Comparison of ENCODE assay signal across 20 cellular contexts in genomic region chr10:104104926-104105325, GRCh38. TPM values are rescaled to one million over a fixed set of nuclear protein-coding genes. Genes with fewer than 3 reads are reported as not detected.
DNase-seq lines count a peak whose midpoint lies in the region; ATAC-seq, FAIRE-seq and TF ChIP-seq lines count a peak whose summit lies in the region.
"Had no signal": no experiment of that assay in that cellular context is flagged by ENCODE, and none has a peak within 500 bp of the region (broad histone marks: within the 10 kb centered on the region; RNA-seq: fewer than 3 reads in every experiment).

No MANE protein-coding gene starts in this region.

- TF ChIP-seq POLR2A in GM12891 (IDR thresholded peaks at IDR 0.05; ENCODE audit: low read depth, low read length): no peak

- FAIRE-seq in GM12891 (lab: Jason Lieb, UNC) (peak; percentile 5), RCC 7860 (lab: Jason Lieb, UNC) (peak; percentile 77)
- FAIRE-seq: H1, HepG2 had no signal

- DNase-seq in DMS53 treated with DMSO at 0.1 percent for 48 hours (lab: John Stamatoyannopoulos, UW; ENCODE audit: unreplicated experiment) (peak; percentile 33), GM12891 (ENCODE audit: insufficient read length, low spot score) (no peak), RCC 7860 (ENCODE audit: low spot score) (peak; percentile 65), NCI-H2196 treated with DMSO at 0.1 percent for 48 hours (lab: John Stamatoyannopoulos, UW; ENCODE audit: unreplicated experiment) (no peak), ecto neural progenitor cell (ENCODE audit: low spot score) (no peak), UCSD-AML1 (lab: John Stamatoyannopoulos, UW; ENCODE audit: unreplicated experiment) (no peak)
- DNase-seq: activated T-cell treated with anti-CD3 and anti-CD28 coated beads, Interleukin-2, amount 50 U/mL, for 24 hours; caudate nucleus; CD4-positive, CD25-positive, alpha-beta regulatory T cell; dermis blood vessel endothelial cell; head of caudate nucleus; NCI-H1105 treated with DMSO at 0.1 percent for 48 hours; NCI-H2081 treated with DMSO at 0.1 percent for 48 hours; NCI-H446; Right ventricle myocardium superior; trophoblast cell had no signal

- peak; percentile 81 for ATAC-seq in esophagus mucosa
- ATAC-seq: HepG2 had no signal

TF ChIP-seq in GM12891, 5 proteins besides CTCF, POLR2A, EP300 and RAD21:
- TF ChIP-seq TAF1 (IDR thresholded peaks at IDR 0.05; ENCODE audit: low read depth, low read length): no peak
- no peak for TF ChIP-seq SPI1 (IDR thresholded peaks at IDR 0.05; ENCODE audit: low read depth, low read length)
- no peak for TF ChIP-seq PAX5 (IDR thresholded peaks at IDR 0.05; ENCODE audit: insufficient read depth, low read length, severe bottlenecking)
- no peak for TF ChIP-seq POU2F2 (IDR thresholded peaks at IDR 0.05; ENCODE audit: low read depth, low read length)
- no peak for TF ChIP-seq POLR2AphosphoS5 (IDR thresholded peaks at IDR 0.05; ENCODE audit: low read depth, low read length)

RNA-seq across cellular contexts. Expression of gene SFR1, which starts 17.0 kb away (rescaled TPM):
- polyA plus RNA-seq in GM12891 (2012; ENCODE audit: low read depth, missing spikeins): 8.3 TPM
- total RNA-seq in esophagus mucosa: 4.8 TPM

RNA-seq across cellular contexts. Expression of gene COL17A1, which starts 19.2 kb away (rescaled TPM):
- polyA plus RNA-seq in GM12891 (2012; ENCODE audit: low read depth, missing spikeins): not detected
- 204 TPM for total RNA-seq in esophagus mucosa
- total RNA-seq: activated CD8-positive, alpha-beta memory T cell treated with anti-CD3 and anti-CD28 coated beads for 36 hours; CD4-positive, CD25-positive, alpha-beta regulatory T cell; HepG2; Right ventricle myocardium superior had no signal

Comparison
In these comparisons a context has a peak if more than half of its experiments do, and no peak if none do; other contexts are left out.
1. DNase-seq: peak in DMS53 treated with DMSO at 0.1 percent for 48 hours (single experiment) and RCC 7860 (single experiment); none in GM12891 (single experiment), NCI-H2196 treated with DMSO at 0.1 percent for 48 hours (single experiment), ecto neural progenitor cell (single experiment) and UCSD-AML1 (single experiment).